33 cellular contexts compared by ENCODE assay signal in the genomic region with DNA sequence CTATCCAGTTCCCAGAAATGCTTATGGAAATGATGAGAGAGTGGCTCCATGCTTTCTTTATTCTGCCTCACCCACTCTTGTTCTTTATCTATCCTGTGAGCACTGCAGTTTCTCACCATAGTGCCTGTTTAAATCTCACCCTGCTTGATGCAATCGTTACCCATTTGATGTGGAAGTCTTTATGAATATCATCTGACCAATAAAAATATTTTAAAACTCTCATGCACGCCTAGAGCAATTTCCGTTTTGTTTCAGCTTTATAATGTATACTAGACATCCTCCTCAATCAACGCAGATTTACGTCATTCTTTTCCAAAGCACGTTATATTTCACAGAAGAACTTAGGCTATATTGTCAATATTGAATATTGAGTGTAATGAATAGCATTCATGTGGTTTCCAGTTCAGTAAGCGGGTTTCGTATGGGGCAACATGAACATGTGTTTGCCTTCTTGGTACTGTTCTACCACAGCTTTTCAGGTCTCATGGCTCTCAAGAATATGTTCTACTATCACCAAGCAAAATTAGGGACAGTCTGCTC. TPM values are rescaled to one million over a fixed set of nuclear protein-coding genes. Genes with fewer than 3 reads are reported as not detected.
"Had no signal": no experiment of that assay in that cellular context is flagged by ENCODE, and none has a peak within 500 bp of the region (broad histone marks: within the 10 kb centered on the region; RNA-seq: fewer than 3 reads in every experiment).

No MANE protein-coding gene starts in this region.

- H3K4me1 ChIP-seq: SJCRH30 had no signal

- H3K9me3 ChIP-seq: MG63, SJCRH30 had no signal

- H3K27ac ChIP-seq: PC-9, RWPE1, SJCRH30 had no signal

- H3K36me3 ChIP-seq: MG63, SJCRH30 had no signal

- FAIRE-seq: RCC 7860 had no signal

- H3K4me2 ChIP-seq: PC-9 had no signal

- ATAC-seq: Panc1, Right ventricle myocardium inferior, SK-N-SH treated with all-trans-retinoic acid at 6 μM for 48 hours had no signal

- DNase-seq: Kasumi-1, KG1, MG63, NCI-H1048, NCI-H1092 treated with DMSO at 0.1 percent for 48 hours, NCI-H1105 treated with DMSO at 0.1 percent for 48 hours, NCI-H1417, NCI-H1436, NCI-H146, NCI-H1694, NCI-H187, NCI-H1930, NCI-H2029 treated with DMSO at 0.1 percent for 48 hours, NCI-H2081 treated with DMSO at 0.1 percent for 48 hours, NCI-H2107, NCI-H2171, NCI-H226, NCI-H446 treated with DMSO at 0.1 percent for 48 hours, NCI-H510A, NCI-H524, NCI-H526, NCI-H69, NCI-H748 treated with DMSO at 0.1 percent for 48 hours, NCI-H82, PC-9, SHP77, SIG-M5, SJCRH30 had no signal

- H2AFZ ChIP-seq: PC-9 had no signal

- H3K4me3 ChIP-seq: MG63, PC-9, SJCRH30 had no signal

- H3K27me3 ChIP-seq: SJCRH30 had no signal

RNA-seq across cellular contexts. Expression of gene GPM6A, which starts 32.9 kb away (rescaled TPM):
- total RNA-seq: SJCRH30 had no signal
